ENCODE assay signal across 9 cellular contexts in the genomic region with DNA sequence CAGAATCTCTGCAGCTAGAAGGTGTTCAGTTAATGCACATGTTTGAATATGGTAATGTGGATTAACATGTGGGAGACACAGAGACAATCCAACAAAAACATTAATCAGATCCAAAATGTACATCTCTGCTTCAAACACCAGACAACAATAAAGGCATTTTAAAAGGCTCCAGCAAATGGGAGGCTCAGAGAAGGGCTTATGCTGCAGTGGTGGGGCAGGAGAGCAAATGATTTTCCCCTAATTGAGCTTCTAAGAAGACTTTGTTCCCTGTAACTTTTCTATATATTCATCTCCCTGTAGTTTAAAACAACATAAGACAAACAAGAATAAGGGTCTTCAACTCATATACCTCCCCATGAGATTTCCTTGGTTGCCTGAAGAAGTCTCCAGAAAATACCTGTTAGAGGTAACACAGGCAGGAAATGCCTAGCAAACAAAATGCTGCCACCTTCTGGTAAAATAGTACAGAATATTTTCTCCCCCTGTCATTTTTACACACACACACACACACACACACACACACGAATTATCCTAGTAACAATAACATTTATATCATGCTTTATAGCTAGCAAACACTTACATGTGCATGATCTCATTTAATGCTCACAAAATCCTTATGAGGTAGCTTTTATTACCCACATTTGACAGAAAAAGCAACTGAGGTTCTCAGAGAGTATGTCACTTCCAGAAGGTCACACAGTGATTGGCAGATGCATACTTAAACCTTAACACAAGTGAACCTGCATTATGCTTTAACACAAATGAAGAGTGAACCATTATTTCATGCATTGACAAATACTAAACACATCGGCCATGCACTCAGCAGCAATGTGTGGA.
DNase-seq lines count a peak whose midpoint lies in the region; ATAC-seq and TF ChIP-seq lines count a peak whose summit lies in the region.
"Had no signal": no experiment of that assay in that cellular context is flagged by ENCODE, and none has a peak within 500 bp of the region (broad histone marks: within the 10 kb centered on the region; RNA-seq: fewer than 3 reads in every experiment).

No MANE protein-coding gene starts in this region.

- H3K79me2 ChIP-seq in GM23338 (replicated peaks; ENCODE audit: insufficient read depth): no peaks in the 10 kb centered on the region
- H3K79me2 ChIP-seq in hepatocyte: no peaks in the 10 kb centered on the region

- H3K9me2 ChIP-seq in GM23338 (ENCODE audit: insufficient read depth) (no peaks in the 10 kb centered on the region), hepatocyte (replicated peaks; ENCODE audit: insufficient read depth) (no peaks in the 10 kb centered on the region)

- H3K9me3 ChIP-seq in WERI-Rb-1 (ENCODE audit: severe bottlenecking) (no peaks in the 10 kb centered on the region), hepatocyte (ENCODE audit: low read depth) (no peaks in the 10 kb centered on the region), thoracic aorta (no peaks in the 10 kb centered on the region)

- 45% methylated on average over 2 of the region's 2 CpGs for WGBS in hepatocyte (ENCODE audit: low lambda C conversion rate, missing lambda C conversion rate)

- H3K27me3 ChIP-seq in GM23338 (ENCODE audit: insufficient read depth) (no peaks in the 10 kb centered on the region), WERI-Rb-1 (ENCODE audit: insufficient read depth, low read depth, severe bottlenecking) (no peaks in the 10 kb centered on the region), hepatocyte (no peaks in the 10 kb centered on the region), thoracic aorta (replicated peaks; ENCODE audit: insufficient read depth) (no peaks in the 10 kb centered on the region)

- H3K36me3 ChIP-seq in GM23338 (ENCODE audit: insufficient read depth) (no peaks in the 10 kb centered on the region), WERI-Rb-1 (no peaks in the 10 kb centered on the region), hepatocyte (replicated peaks; ENCODE audit: insufficient read depth, low read depth) (no peaks in the 10 kb centered on the region), thoracic aorta (no peaks in the 10 kb centered on the region)

- DNase-seq in EH (ENCODE audit: low read depth): peak; percentile 51
- peak; percentile 79 for DNase-seq in GM23338 (ENCODE audit: low spot score)
- DNase-seq in NCI-H1694 (lab: John Stamatoyannopoulos, UW): peak; percentile 59
- peak; percentile 7 for DNase-seq in WERI-Rb-1
- peak; percentile 72 for DNase-seq in hepatocyte (ENCODE audit: low spot score)
- DNase-seq in thoracic aorta (ENCODE audit: low spot score): no peak
- DNase-seq in stimulated activated CD4-positive, alpha-beta T cell treated with anti-CD3 and anti-CD28 coated beads, Interleukin-2, amount 100 ng/mL, for 24 hours: no peak
- DNase-seq: activated B cell treated with CpG ODN at 0.5 μM for 24 hours had no signal

- no peaks in the 10 kb centered on the region for H3F3A ChIP-seq in GM23338 (replicated peaks; ENCODE audit: low read depth)

- H3K4me1 ChIP-seq in GM23338 (ENCODE audit: insufficient read depth): no peaks in the 10 kb centered on the region; the same call in 1 of the 2 replicates
- no peaks in the 10 kb centered on the region for H3K4me1 ChIP-seq in hepatocyte (ENCODE audit: insufficient read depth)
- no peaks in the 10 kb centered on the region for H3K4me1 ChIP-seq in thoracic aorta (ENCODE audit: control insufficient read depth in 1 of 2, low read depth in 2 of 2)

- H3K4me1 Mint-ChIP-seq in GM23338: peaks cover 7% of the 10 kb centered on the region; the same call in 2 of the 3 replicates
- H3K4me1 Mint-ChIP-seq: activated B cell treated with CpG ODN at 0.5 μM for 24 hours had no signal

- H3K27ac ChIP-seq in GM23338 (ENCODE audit: low read depth): no peak overlapping the region
- no peak overlapping the region for H3K27ac ChIP-seq in WERI-Rb-1
- no peak overlapping the region for H3K27ac ChIP-seq in hepatocyte
- no peak overlapping the region for H3K27ac ChIP-seq in thoracic aorta

- no peak overlapping the region for H3K4me2 ChIP-seq in GM23338
- no peak overlapping the region for H3K4me2 ChIP-seq in hepatocyte

- H3K4me3 Mint-ChIP-seq in GM23338: no peak overlapping the region
- H3K4me3 Mint-ChIP-seq: activated B cell treated with CpG ODN at 0.5 μM for 24 hours had no signal

- H2AFZ ChIP-seq in GM23338 (no peak overlapping the region), hepatocyte (no peak overlapping the region)

- no peak overlapping the region for H3K4me3 ChIP-seq in GM23338
- no peak overlapping the region for H3K4me3 ChIP-seq in WERI-Rb-1 (ENCODE audit: low read depth, low read length)
- H3K4me3 ChIP-seq in hepatocyte: no peak overlapping the region
- H3K4me3 ChIP-seq in thoracic aorta: no peak overlapping the region

- H4K20me1 ChIP-seq in GM23338 (replicated peaks; ENCODE audit: insufficient read depth) (no peaks in the 10 kb centered on the region), hepatocyte (ENCODE audit: insufficient read depth, poor library complexity, severe bottlenecking) (no peaks in the 10 kb centered on the region)

- H3K36me3 Mint-ChIP-seq in GM23338 (ENCODE audit: low read depth): no peaks in the 10 kb centered on the region

- no peaks in the 10 kb centered on the region; the same call in 2 of the 3 replicates for H3K9me3 Mint-ChIP-seq in GM23338

- no peaks in the 10 kb centered on the region for H3K27me3 Mint-ChIP-seq in GM23338 (ENCODE audit: insufficient read depth, low read depth, poor library complexity)
- H3K27me3 Mint-ChIP-seq: activated B cell treated with CpG ODN at 0.5 μM for 24 hours had no signal

- ATAC-seq in GM23338 (peak; percentile 67), thoracic aorta (ENCODE audit: insufficient number of reproducible peaks, low FRiP score, low read depth) (no peak), GM21367 (IDR thresholded peaks at IDR 0.05; ENCODE audit: unreplicated experiment) (no peak)

- no peak overlapping the region for H3K27ac Mint-ChIP-seq in GM23338
- H3K27ac Mint-ChIP-seq: activated B cell treated with CpG ODN at 0.5 μM for 24 hours had no signal

- TF ChIP-seq CTCF in GM23338 (conservative IDR thresholded peaks at IDR 0.05; ENCODE audit: low read depth in 2 of 2) (peak; percentile 73 to 74), WERI-Rb-1 (IDR thresholded peaks at IDR 0.05; ENCODE audit: low read depth, low read length) (no peak), hepatocyte (IDR thresholded peaks at IDR 0.05; ENCODE audit: poor library complexity) (peak; percentile 62), thoracic aorta (IDR thresholded peaks at IDR 0.05) (peak; percentile 39)

TF ChIP-seq in GM23338, 12 proteins besides CTCF, POLR2A, EP300 and RAD21 (continues in another document):
- TF ChIP-seq JUNB (IDR thresholded peaks at IDR 0.05; ENCODE audit: unreplicated experiment) (no peak), CREB1 (CRISPR knock-in tag; IDR thresholded peaks at IDR 0.05; ENCODE audit: low read depth) (no peak)

Comparison
In these comparisons a context has a peak if more than half of its experiments do, and no peak if none do; other contexts are left out.
1. DNase-seq: peak in EH (single experiment), GM23338 (single experiment), NCI-H1694 (single experiment), WERI-Rb-1 (single experiment) and hepatocyte (single experiment); none in thoracic aorta (single experiment) and stimulated activated CD4-positive, alpha-beta T cell treated with anti-CD3 and anti-CD28 coated beads, Interleukin-2, amount 100 ng/mL, for 24 hours (0 of 2).